Comparison of ENCODE assay signal across 9 cellular contexts in the genomic region with DNA sequence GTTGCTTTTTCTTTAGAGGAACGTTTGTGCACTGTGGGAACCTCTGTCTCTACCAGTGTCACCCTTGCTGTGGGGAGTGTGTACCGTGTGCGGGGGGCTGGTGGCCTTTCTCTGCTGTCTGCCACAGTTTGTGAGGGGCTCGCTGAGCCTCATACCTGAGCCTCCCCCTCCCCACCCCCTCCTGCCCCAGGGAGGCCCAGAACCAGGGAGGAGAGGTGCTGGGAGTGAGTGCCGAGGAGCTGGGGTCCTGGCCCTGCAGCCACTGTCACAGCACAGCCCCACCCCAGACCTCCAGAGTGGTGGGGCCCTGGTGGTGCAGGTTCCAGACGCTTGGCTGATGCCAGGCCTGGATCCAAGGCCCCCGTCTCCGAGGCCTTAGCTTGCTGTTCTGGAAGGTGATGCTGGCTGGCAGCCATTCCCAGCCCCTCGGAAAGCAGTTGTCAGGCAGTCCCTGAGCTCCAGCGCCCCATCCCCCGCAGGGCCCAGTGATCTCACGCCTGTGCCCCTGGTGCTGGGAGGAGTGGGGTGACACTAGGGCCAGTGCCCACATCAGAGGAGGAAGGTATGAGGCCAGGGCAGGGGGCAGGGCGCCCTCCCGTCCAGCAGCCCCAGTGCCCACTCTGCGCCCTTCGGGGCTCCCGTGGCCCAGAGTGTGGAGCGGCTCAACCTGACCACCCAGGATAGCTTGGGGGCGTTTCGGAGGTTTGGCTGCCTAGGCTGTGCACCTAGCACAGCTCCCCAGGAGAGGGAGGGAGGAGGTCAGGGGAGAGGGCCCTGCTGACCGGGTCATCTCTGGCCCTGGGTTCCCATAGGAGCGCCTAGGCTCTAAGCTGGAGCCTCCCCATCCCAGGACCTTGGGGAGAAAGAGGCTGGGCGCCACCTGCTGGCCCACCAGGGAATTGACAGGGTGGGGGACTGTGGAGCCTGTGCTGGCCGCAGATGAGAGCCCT. TPM values are rescaled to one million over a fixed set of nuclear protein-coding genes. Genes with fewer than 3 reads are reported as not detected.
DNase-seq lines count a peak whose midpoint lies in the region; ATAC-seq and TF ChIP-seq lines count a peak whose summit lies in the region.
"Had no signal": no experiment of that assay in that cellular context is flagged by ENCODE, and none has a peak within 500 bp of the region (broad histone marks: within the 10 kb centered on the region; RNA-seq: fewer than 3 reads in every experiment).

No MANE protein-coding gene starts in this region.

- no peak overlapping the region for H3K27ac Mint-ChIP-seq in nephron

- no peaks in the 10 kb centered on the region for H3K9me3 Mint-ChIP-seq in nephron

- H3K27me3 Mint-ChIP-seq in nephron (ENCODE audit: low read depth): no peaks in the 10 kb centered on the region

- H3K4me3 Mint-ChIP-seq in nephron: no peak overlapping the region

- no peaks in the 10 kb centered on the region for H3K36me3 Mint-ChIP-seq in nephron (ENCODE audit: low read depth)

- DNase-seq in COLO668 (lab: John Stamatoyannopoulos, UW; ENCODE audit: unreplicated experiment) (peak; percentile 45), epithelial cell of proximal tubule (ENCODE audit: low read depth) (no peak), NCI-H187 treated with DMSO at 0.1 percent for 48 hours (lab: John Stamatoyannopoulos, UW) (no peak), GM03348 (ENCODE audit: low spot score) (no peak)
- peak; percentile 61 to 65 for DNase-seq in activated CD4-positive, alpha-beta T cell treated with anti-CD3 and anti-CD28 coated beads, Interleukin-2, amount 50 U/mL, for 48 hours

- ATAC-seq in HG03175 (IDR thresholded peaks at IDR 0.05; ENCODE audit: unreplicated experiment) (peak; percentile 35), HG03342 (IDR thresholded peaks at IDR 0.05; ENCODE audit: unreplicated experiment) (no peak)

- TF ChIP-seq CTCF in epithelial cell of proximal tubule (conservative IDR thresholded peaks at IDR 0.05; ENCODE audit: low read depth, low read length): peak; percentile 43
- peak; percentile 61 to 70 (median 64) for TF ChIP-seq CTCF in nephron (IDR thresholded peaks at IDR 0.05; ENCODE audit: unreplicated experiment in 3 of 3)

- H3K4me1 Mint-ChIP-seq in nephron: peaks cover 13% of the 10 kb centered on the region

- H3K4me3 ChIP-seq in epithelial cell of proximal tubule (ENCODE audit: low read depth, low read length): no peak overlapping the region

RNA-seq across cellular contexts. Expression of gene ALPP, which starts 53.0 kb away (rescaled TPM):
- total RNA-seq in epithelial cell of proximal tubule: not detected in 2 replicates
- total RNA-seq: urinary bladder had no signal

Comparison
In these comparisons a context has a peak if more than half of its experiments do, and no peak if none do; other contexts are left out.
1. DNase-seq: peak in COLO668 (single experiment) and activated CD4-positive, alpha-beta T cell treated with anti-CD3 and anti-CD28 coated beads, Interleukin-2, amount 50 U/mL, for 48 hours (2 of 2); none in epithelial cell of proximal tubule (single experiment), NCI-H187 treated with DMSO at 0.1 percent for 48 hours (single experiment) and GM03348 (single experiment).